ENCODE assay signal across 16 cellular contexts in the genomic region with DNA sequence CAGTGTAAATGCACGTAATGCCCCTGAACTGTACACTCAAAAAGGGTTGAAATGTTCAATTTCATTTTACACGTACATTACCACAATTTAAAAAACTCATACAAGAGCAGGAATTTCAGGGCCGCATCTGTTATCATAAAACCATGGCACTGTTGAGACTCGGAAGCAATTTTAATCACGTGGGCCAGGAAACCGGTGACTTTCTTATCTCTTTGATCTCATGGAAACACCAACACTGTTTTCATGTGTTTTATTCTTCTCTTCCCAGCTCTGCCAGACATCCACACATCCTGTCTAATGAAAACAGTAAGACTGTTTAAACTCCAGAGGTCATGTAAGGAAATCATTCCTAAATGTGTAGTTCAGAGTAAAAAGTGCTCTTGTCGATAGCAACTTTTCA. TPM values are rescaled to one million over a fixed set of nuclear protein-coding genes. Genes with fewer than 3 reads are reported as not detected.
DNase-seq lines count a peak whose midpoint lies in the region; ATAC-seq, FAIRE-seq and TF ChIP-seq lines count a peak whose summit lies in the region.
"Had no signal": no experiment of that assay in that cellular context is flagged by ENCODE, and none has a peak within 500 bp of the region (broad histone marks: within the 10 kb centered on the region; RNA-seq: fewer than 3 reads in every experiment).

No MANE protein-coding gene starts in this region.

- no peak overlapping the region for H3K4me2 ChIP-seq in SK-N-SH
- H3K4me2 ChIP-seq in K562 (ENCODE audit: insufficient read depth, low read length), result no peak overlapping the region

- H3K36me3 ChIP-seq in SK-N-SH (replicated peaks in 1 of 2; ENCODE audit: control insufficient read depth in 1 of 2, insufficient read depth in 2 of 2, low read length in 1 of 2) (no peaks in the 10 kb centered on the region), K562 (ENCODE audit: control insufficient read depth, insufficient read depth, low read length) (no peaks in the 10 kb centered on the region), upper lobe of right lung (no peaks in the 10 kb centered on the region)

- no peaks in the 10 kb centered on the region for H4K20me1 ChIP-seq in SK-N-SH (ENCODE audit: insufficient read depth)
- no peaks in the 10 kb centered on the region for H4K20me1 ChIP-seq in K562 (replicated peaks; ENCODE audit: control insufficient read depth, insufficient read depth, low read length)

- TF ChIP-seq POLR2A in K562 (conservative IDR thresholded peaks at IDR 0.05), result no peak

- TF ChIP-seq EP300 in SK-N-SH (IDR thresholded peaks at IDR 0.05; ENCODE audit: borderline replicate concordance in 1 of 2, low read depth in 1 of 2, low read length in 1 of 2), result no peak; a peak in 1 of 4 replicates
- TF ChIP-seq EP300 in K562 (IDR thresholded peaks at IDR 0.05; ENCODE audit: low read length), result no peak

- BruUV-seq in K562 (replicated peaks; lab: Mats Ljungman, UMichigan), result no TSS peak

- H3K27ac ChIP-seq in SK-N-SH (ENCODE audit: low read depth in 2 of 2, low read length in 1 of 2), result peak overlapping the region; percentile 41 to 79; a peak in 3 of 4 replicates
- no peak overlapping the region for H3K27ac ChIP-seq in K562 (ENCODE audit: extremely low read depth, low read depth, low read length)
- peak overlapping the region; percentile 6 for H3K27ac ChIP-seq in upper lobe of right lung
- H3K27ac ChIP-seq: RWPE1 had no signal

- TF ChIP-seq RAD21 in SK-N-SH (IDR thresholded peaks at IDR 0.05; ENCODE audit: low read length), result no peak
- TF ChIP-seq RAD21 in K562 (CRISPR knock-in tag; conservative IDR thresholded peaks at IDR 0.05 in 1 of 2, IDR thresholded peaks at IDR 0.05 in 1 of 2), result no peak

- no peak overlapping the region for H3K4me3 ChIP-seq in SK-N-SH (ENCODE audit: low read depth in 2 of 2, low read length in 1 of 2)
- no peak overlapping the region for H3K4me3 ChIP-seq in K562
- no peak overlapping the region for H3K4me3 ChIP-seq in upper lobe of right lung

- CTCF ChIA-PET in SK-N-SH (lab: Yijun Ruan, JAX) (interaction anchor here (1.0 to 2.9 kb wide), 5 partner anchors 31 to 68 kb away, joined by 3 to 10 read pairs (median 3); a partner anchor contains a TSS), K562 (lab: Yijun Ruan, JAX; ENCODE audit: low intra/inter-chr PET ratio) (no interaction called here)

- H3K79me2 ChIP-seq in SK-N-SH (ENCODE audit: insufficient read depth), result no peaks in the 10 kb centered on the region
- H3K79me2 ChIP-seq in K562 (ENCODE audit: control insufficient read depth, insufficient read depth, low read length), result no peaks in the 10 kb centered on the region

- H3F3A ChIP-seq in SK-N-SH (replicated peaks; ENCODE audit: insufficient read depth), result peaks cover 3% of the 10 kb centered on the region

- FAIRE-seq in K562 (lab: Jason Lieb, UNC), result no peak

- ATAC-seq in K562 (no peak), upper lobe of right lung (no peak), left ventricle myocardium superior (no peak)

- TF ChIP-seq CTCF in SK-N-SH (IDR thresholded peaks at IDR 0.05) (no peak), K562 (IDR thresholded peaks at IDR 0.05 in 2 of 3, conservative IDR thresholded peaks at IDR 0.05 in 1 of 3; ENCODE audit: insufficient read depth in 2 of 3, low read depth in 1 of 3, low read length in 3 of 3) (no peak), upper lobe of right lung (IDR thresholded peaks at IDR 0.05) (no peak)

- H3K27me3 ChIP-seq in SK-N-SH (ENCODE audit: insufficient read depth) (no peaks in the 10 kb centered on the region), K562 (ENCODE audit: control insufficient read depth in 2 of 2, insufficient read depth in 2 of 2, low read length in 2 of 2) (no peaks in the 10 kb centered on the region), upper lobe of right lung (no peaks in the 10 kb centered on the region)

- H3K9me1 ChIP-seq in K562 (ENCODE audit: control insufficient read depth, insufficient read depth, low read length), result no peaks in the 10 kb centered on the region

- H3K9me3 ChIP-seq in SK-N-SH (no peaks in the 10 kb centered on the region), K562 (replicated peaks; ENCODE audit: control insufficient read depth, insufficient read depth, low read depth, low read length) (no peaks in the 10 kb centered on the region), upper lobe of right lung (no peaks in the 10 kb centered on the region)

- no peak overlapping the region for H2AFZ ChIP-seq in SK-N-SH (ENCODE audit: low read depth)
- no peak overlapping the region for H2AFZ ChIP-seq in K562 (ENCODE audit: low read depth, low read length)

- H3K4me1 ChIP-seq in SK-N-SH (ENCODE audit: control insufficient read depth in 1 of 2, insufficient read depth in 2 of 2, low read depth in 1 of 2, low read length in 1 of 2), result peaks cover 3 to 28% of the 10 kb centered on the region in 2 experiments; a peak in 3 of 4 replicates
- no peaks in the 10 kb centered on the region for H3K4me1 ChIP-seq in K562 (replicated peaks in 1 of 2; ENCODE audit: control insufficient read depth in 2 of 2, insufficient read depth in 2 of 2, low read length in 2 of 2)
- H3K4me1 ChIP-seq in upper lobe of right lung, result peaks cover 17% of the 10 kb centered on the region

- POLR2A ChIA-PET in SK-N-SH (lab: Yijun Ruan, JAX) (no interaction called here), K562 (lab: Yijun Ruan, JAX) (interaction anchor here (0.5 kb wide), 1 partner anchor 93 kb away, joined by 3 read pairs; no protein-coding TSS in a partner anchor)

- in situ Hi-C loops in K562 (cut with MboI), result no loop called here

- 39% methylated on average over 7 of the region's 7 CpGs for WGBS in SK-N-SH (ENCODE audit: low lambda C conversion rate)
- WGBS in K562 (ENCODE audit: insufficient coverage, low coverage, missing lambda C conversion rate), result 2% methylated on average over 7 of the region's 7 CpGs

- DNase-seq in SK-N-SH (peak; percentile 42), K562 (ENCODE audit: extremely low read depth in 1 of 4, low spot score in 3 of 4) (no peak), iris pigment epithelial cell (ENCODE audit: low read depth) (peak; percentile 29), upper lobe of right lung (no peak), left ventricle myocardium superior (no peak), hypothalamus (lab: John Stamatoyannopoulos, UW) (no peak)
- no peak for DNase-seq in stimulated activated naive CD4-positive, alpha-beta T cell treated with Interleukin-2 at 50 U/mL for 16 hours (lab: John Stamatoyannopoulos, UW)
- DNase-seq: CD4-positive, alpha-beta T cell; DMS53; IMR-90; Kasumi-1; NCI-H1105 treated with DMSO at 0.1 percent for 48 hours; NCI-H1694 treated with DMSO at 0.1 percent for 48 hours; NCI-H446; NCI-H774 had no signal

- H3K9ac ChIP-seq in SK-N-SH, result no peak overlapping the region
- no peak overlapping the region for H3K9ac ChIP-seq in K562 (ENCODE audit: insufficient read depth in 1 of 2, low read depth in 2 of 2, low read length in 2 of 2)

- no peaks in the 10 kb centered on the region for H3K9me2 ChIP-seq in SK-N-SH

- intact Hi-C loops in K562 (cut with micrococcal nuclease) (no loop called here), upper lobe of right lung (cut with DNase I) (no loop called here), left ventricle myocardium superior (cut with micrococcal nuclease) (no loop called here)

RNA-seq across cellular contexts. Expression of a gene that starts 35.9 kb away (rescaled TPM):
- polyA plus RNA-seq in SK-N-SH (2012; rRNA removed), result 6.2 and 11.8 TPM in 2 replicates
- 8.9 and 9.4 TPM in 2 replicates for polyA plus RNA-seq in SK-N-SH (2012; cell fraction: cytosol; rRNA removed)
- 19.9 and 21.3 TPM in 2 replicates for polyA plus RNA-seq in SK-N-SH (2012; cell fraction: nucleus; rRNA removed)
- total RNA-seq in K562 (2011; cell fraction: chromatin; rRNA removed; ENCODE audit: low replicate concordance), result 0.30 TPM in 1 of 2 replicates, not detected in the other
- 0.17 TPM in 1 of 2 replicates, not detected in the other for total RNA-seq in K562 (2011; cell fraction: nucleolus; rRNA removed)
- total RNA-seq in K562 (2011; cell fraction: nucleoplasm; rRNA removed), result not detected in 2 replicates
- not detected in 2 replicates for total RNA-seq in K562 (2014; rRNA removed)
- total RNA-seq in K562 (2014; rRNA removed; fragmentation: Illumina TruSeq; extraction: Trizol), result not detected in 2 replicates
- 0.04 TPM in 1 of 2 replicates, not detected in the other for total RNA-seq in K562 (2015; rRNA removed; fragmentation: Illumina TruSeq; extraction: Trizol)
- 0.13 and 0.16 TPM in 2 replicates for total RNA-seq in K562 (2021)
- polyA plus RNA-seq in K562 (2011; rRNA removed), result 0.04 TPM in 1 of 2 replicates, not detected in the other
- polyA plus RNA-seq in K562 (2011; cell fraction: cytosol; rRNA removed), result 0.28 TPM in 1 of 2 replicates, not detected in the other
- 0.17 and 0.28 TPM in 2 replicates for polyA plus RNA-seq in K562 (2011; cell fraction: nucleus; rRNA removed)
- polyA plus RNA-seq in K562 (2012), result 0.05 and 0.17 TPM in 2 replicates
- polyA plus RNA-seq in K562 (2014; fragmentation: Illumina TruSeq; extraction: Trizol), result 0.04 TPM in 1 of 2 replicates, not detected in the other
- polyA plus RNA-seq in K562 (2014; fragmentation: Nextera tagmentation; extraction: Ambion mirVana), result under 1 TPM in 1 of 2 experiments, not detected in 1; 0.01 TPM
- polyA plus RNA-seq in K562 (2014; rRNA removed), result 0.03 TPM in 1 of 2 replicates, not detected in the other
- not detected in 2 replicates for polyA minus RNA-seq in K562 (2011; rRNA and poly(A)+ RNA removed)
- polyA minus RNA-seq in K562 (2011; cell fraction: cytosol; rRNA and poly(A)+ RNA removed), result not detected in 2 replicates
- not detected in 2 replicates for polyA minus RNA-seq in K562 (2011; cell fraction: nucleus; rRNA and poly(A)+ RNA removed)
- total RNA-seq in upper lobe of right lung, result 70.6 TPM
- total RNA-seq in left ventricle myocardium superior, result 15.1 TPM

RNA-seq across cellular contexts. Expression of a gene that starts 50.1 kb away (rescaled TPM):
- polyA plus RNA-seq in SK-N-SH (2012; rRNA removed), result 0.08 and 0.25 TPM in 2 replicates
- polyA plus RNA-seq in SK-N-SH (2012; cell fraction: cytosol; rRNA removed), result 0.13 and 0.28 TPM in 2 replicates
- 0.08 and 0.21 TPM in 2 replicates for polyA plus RNA-seq in SK-N-SH (2012; cell fraction: nucleus; rRNA removed)
- total RNA-seq in K562 (2011; cell fraction: chromatin; rRNA removed; ENCODE audit: low replicate concordance), result not detected in 2 replicates
- total RNA-seq in K562 (2011; cell fraction: nucleolus; rRNA removed), result not detected in 2 replicates
- total RNA-seq in K562 (2011; cell fraction: nucleoplasm; rRNA removed), result not detected in 2 replicates
- total RNA-seq in K562 (2014; rRNA removed), result not detected in 2 replicates
- total RNA-seq in K562 (2014; rRNA removed; fragmentation: Illumina TruSeq; extraction: Trizol), result not detected in 2 replicates
- total RNA-seq in K562 (2015; rRNA removed; fragmentation: Illumina TruSeq; extraction: Trizol), result not detected in 2 replicates
- not detected in 2 replicates for total RNA-seq in K562 (2021)
- not detected in 2 replicates for polyA plus RNA-seq in K562 (2011; rRNA removed)
- polyA plus RNA-seq in K562 (2011; cell fraction: cytosol; rRNA removed), result not detected in 2 replicates
- not detected in 2 replicates for polyA plus RNA-seq in K562 (2011; cell fraction: nucleus; rRNA removed)
- polyA plus RNA-seq in K562 (2012), result not detected in 2 replicates
- not detected in 2 replicates for polyA plus RNA-seq in K562 (2014; fragmentation: Illumina TruSeq; extraction: Trizol)
- not detected for polyA plus RNA-seq in K562 (2014; fragmentation: Nextera tagmentation; extraction: Ambion mirVana)
- not detected in 2 replicates for polyA plus RNA-seq in K562 (2014; rRNA removed)
- polyA minus RNA-seq in K562 (2011; rRNA and poly(A)+ RNA removed), result not detected in 2 replicates
- polyA minus RNA-seq in K562 (2011; cell fraction: cytosol; rRNA and poly(A)+ RNA removed), result not detected in 2 replicates
- not detected in 2 replicates for polyA minus RNA-seq in K562 (2011; cell fraction: nucleus; rRNA and poly(A)+ RNA removed)
- not detected for total RNA-seq in upper lobe of right lung
- not detected for total RNA-seq in left ventricle myocardium superior
- total RNA-seq: CD4-positive, alpha-beta T cell; IMR-90 had no signal
- polyA plus RNA-seq: IMR-90 had no signal

Comparison
In these comparisons a context has a peak if more than half of its experiments do, and no peak if none do; other contexts are left out.
1. DNase-seq: peak in SK-N-SH (single experiment) and iris pigment epithelial cell (single experiment); none in K562 (0 of 4), upper lobe of right lung (single experiment), stimulated activated naive CD4-positive, alpha-beta T cell treated with Interleukin-2 at 50 U/mL for 16 hours (single experiment), left ventricle myocardium superior (single experiment) and hypothalamus (0 of 51).
2. RNA of a gene that starts 35.9 kb away (total RNA-seq): 70.6 TPM in upper lobe of right lung (single experiment) and 15.1 TPM in left ventricle myocardium superior (single experiment); 0.04 to 0.30 TPM in K562; every median in the first group is over 10 times any median in the second.